ENCODE assay signal across 2 cellular contexts in genomic region chr6:37382954-37383353, GRCh38.
TF ChIP-seq lines count a peak whose summit lies in the region.

No MANE protein-coding gene starts in this region.

TF ChIP-seq in HepG2, 621 proteins besides CTCF, POLR2A, EP300 and RAD21:
- no peak for TF ChIP-seq RFXAP (CRISPR knock-in tag; IDR thresholded peaks at IDR 0.05; ENCODE audit: borderline replicate concordance)
- TF ChIP-seq RBM22 (optimal IDR thresholded peaks at IDR 0.05; ENCODE audit: low read length) = peak; percentile 48
TF ChIP-seq in HepG2: peak in this region for 1.

TF ChIP-seq in K562, 482 proteins besides CTCF, POLR2A, EP300 and RAD21:
- TF ChIP-seq PRPF4 (IDR thresholded peaks at IDR 0.05; ENCODE audit: insufficient read depth, low read depth, low read length, poor library complexity, severe bottlenecking) (no peak), CHD7 (IDR thresholded peaks at IDR 0.05; ENCODE audit: low read depth, low read length) (no peak), THAP7 (CRISPR knock-in tag; IDR thresholded peaks at IDR 0.05) (no peak), ZNF175 (CRISPR knock-in tag; IDR thresholded peaks at IDR 0.05; ENCODE audit: low read depth) (no peak), CREM (IDR thresholded peaks at IDR 0.05; ENCODE audit: low read depth) (no peak), RBM15 (IDR thresholded peaks at IDR 0.05; ENCODE audit: insufficient read depth, low read length) (no peak), ZNF511 (CRISPR knock-in tag; IDR thresholded peaks at IDR 0.05) (no peak), JUND (IDR thresholded peaks at IDR 0.05; ENCODE audit: borderline replicate concordance, low read depth, low read length) (no peak), JUND (tag; IDR thresholded peaks at IDR 0.05; ENCODE audit: borderline replicate concordance, low read depth, low read length) (no peak), ZNF431 (CRISPR knock-in tag; IDR thresholded peaks at IDR 0.05) (no peak), ZKSCAN8 (CRISPR knock-in tag; IDR thresholded peaks at IDR 0.05) (no peak), ETS2 (tag; IDR thresholded peaks at IDR 0.05; ENCODE audit: borderline replicate concordance, poor library complexity, severe bottlenecking) (no peak), NELFE (IDR thresholded peaks at IDR 0.05; ENCODE audit: insufficient read depth, insufficient read length) (no peak), ZBTB17 (CRISPR knock-in tag; IDR thresholded peaks at IDR 0.05) (no peak), ARHGAP35 (IDR thresholded peaks at IDR 0.05; ENCODE audit: partially characterized antibody) (no peak)
- TF ChIP-seq, protein P1, sequence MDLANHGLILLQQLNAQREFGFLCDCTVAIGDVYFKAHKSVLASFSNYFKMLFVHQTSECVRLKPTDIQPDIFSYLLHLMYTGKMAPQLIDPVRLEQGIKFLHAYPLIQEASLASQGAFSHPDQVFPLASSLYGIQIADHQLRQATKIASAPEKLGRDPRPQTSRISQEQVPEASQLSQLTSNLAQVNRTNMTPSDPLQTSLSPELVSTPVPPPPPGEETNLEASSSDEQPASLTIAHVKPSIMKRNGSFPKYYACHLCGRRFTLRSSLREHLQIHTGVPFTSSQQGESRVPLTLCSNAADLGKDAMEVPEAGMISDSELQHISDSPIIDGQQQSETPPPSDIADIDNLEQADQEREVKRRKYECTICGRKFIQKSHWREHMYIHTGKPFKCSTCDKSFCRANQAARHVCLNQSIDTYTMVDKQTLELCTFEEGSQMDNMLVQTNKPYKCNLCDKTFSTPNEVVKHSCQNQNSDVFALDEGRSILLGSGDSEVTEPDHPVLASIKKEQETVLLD (IDR thresholded peaks at IDR 0.05) = no peak
